In the genomic region with DNA sequence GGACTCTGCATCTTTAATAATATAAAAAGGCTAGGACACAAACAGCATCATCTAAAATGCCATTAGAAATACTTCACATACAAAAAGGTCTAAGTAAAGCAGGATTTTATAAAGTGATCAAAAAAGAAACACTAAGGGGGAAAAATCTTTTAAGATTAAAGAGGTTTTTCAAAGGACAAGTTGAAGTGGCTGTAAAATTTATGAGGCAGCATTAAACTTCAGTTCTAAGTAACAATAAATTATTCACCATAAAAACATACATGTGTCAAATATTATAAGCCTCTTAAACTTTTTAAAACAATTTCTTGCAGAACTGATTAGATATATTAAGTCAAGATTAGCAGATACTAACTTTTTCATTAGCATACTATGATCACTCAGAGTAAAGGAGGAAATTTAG, we compare ENCODE assay signal across 16 cellular contexts. TPM values are rescaled to one million over a fixed set of nuclear protein-coding genes. Genes with fewer than 3 reads are reported as not detected.
DNase-seq lines count a peak whose midpoint lies in the region; ATAC-seq and TF ChIP-seq lines count a peak whose summit lies in the region.
"Had no signal": no experiment of that assay in that cellular context is flagged by ENCODE, and none has a peak within 500 bp of the region (broad histone marks: within the 10 kb centered on the region; RNA-seq: fewer than 3 reads in every experiment).

No MANE protein-coding gene starts in this region.

- H3K4me1 ChIP-seq in left ventricle myocardium inferior, result peaks cover 28% of the 10 kb centered on the region
- peaks cover 9% of the 10 kb centered on the region for H3K4me1 ChIP-seq in HEK293 (ENCODE audit: control insufficient read depth, insufficient read depth, low read length)
- H3K4me1 ChIP-seq: BLaER1 treated with 17β-estradiol and CSF1 and Interleukin-3, amounts not matched to agents 10 nM and 100 nM; Caco-2 had no signal

- ATAC-seq in GM21576 (IDR thresholded peaks at IDR 0.05; ENCODE audit: unreplicated experiment), result no peak
- ATAC-seq: CD8-positive, alpha-beta T cell had no signal

- DNase-seq in left ventricle myocardium inferior (no peak), cardiac septum (ENCODE audit: low spot score) (no peak), LoVo (ENCODE audit: low spot score) (no peak)
- DNase-seq: 8988T; AML-193; Caco-2; Calu3; CD4-positive, alpha-beta T cell; CD8-positive, alpha-beta T cell; DMS79 treated with DMSO at 0.1 percent for 48 hours; GF-D8 had no signal

- TF ChIP-seq CTCF in left ventricle myocardium inferior (IDR thresholded peaks at IDR 0.05; ENCODE audit: borderline replicate concordance) (no peak), HEK293 (tag by site-specific recombination; IDR thresholded peaks at IDR 0.05) (no peak)

- POLR2A ChIA-PET in HEK293 (lab: Yijun Ruan, JAX), result no interaction called here

- no peaks in the 10 kb centered on the region for H3K27me3 ChIP-seq in left ventricle myocardium inferior (ENCODE audit: low read depth)
- H3K27me3 ChIP-seq: BLaER1 treated with 17β-estradiol and CSF1 and Interleukin-3, amounts not matched to agents 10 nM and 100 nM had no signal

- H3K36me3 ChIP-seq in left ventricle myocardium inferior (peaks cover 11% of the 10 kb centered on the region), HEK293 (ENCODE audit: control insufficient read depth in 2 of 2, insufficient read depth in 1 of 2, low read length in 2 of 2) (peaks cover 28 to 36% of the 10 kb centered on the region in 2 experiments)

- CTCF ChIA-PET in HEK293 (lab: Yijun Ruan, JAX), result interaction anchor here (0.7 kb wide), 2 partner anchors 10 to 708 kb away, joined by 5 to 6 read pairs; no protein-coding TSS in a partner anchor

- H3K9me3 ChIP-seq in left ventricle myocardium inferior (replicated peaks) (no peaks in the 10 kb centered on the region), HEK293 (ENCODE audit: control insufficient read depth, insufficient read depth, low read depth, low read length) (no peaks in the 10 kb centered on the region)
- H3K9me3 ChIP-seq: BLaER1 treated with 17β-estradiol and CSF1 and Interleukin-3, amounts not matched to agents 10 nM and 100 nM; Caco-2 had no signal

- H3K4me3 ChIP-seq in left ventricle myocardium inferior (no peak overlapping the region), HEK293 (ENCODE audit: low read depth, low read length) (no peak overlapping the region)
- H3K4me3 ChIP-seq: BLaER1 treated with 17β-estradiol and CSF1 and Interleukin-3, amounts not matched to agents 10 nM and 100 nM had no signal

- intact Hi-C loops in left ventricle myocardium inferior (cut with micrococcal nuclease), result no loop called here
- intact Hi-C loops in cardiac septum (cut with DNase I), result loop anchor here (10.0 kb wide), 1 partner anchor 616 kb away; no protein-coding TSS in a partner anchor

- H3K27ac ChIP-seq in left ventricle myocardium inferior (replicated peaks) (peak overlapping the region; percentile 68), HEK293 (ENCODE audit: extremely low read depth, low read depth, low read length) (no peak overlapping the region)
- H3K27ac ChIP-seq: BLaER1 treated with 17β-estradiol and CSF1 and Interleukin-3, amounts not matched to agents 10 nM and 100 nM; C4-2B had no signal

TF ChIP-seq in HEK293, 187 proteins besides CTCF, POLR2A, EP300 and RAD21:
- TF ChIP-seq OSR2 (tag by site-specific recombination; IDR thresholded peaks at IDR 0.05) (peak; percentile 47; the same call in 1 of the 2 replicates), ZBTB17 (tag by site-specific recombination; IDR thresholded peaks at IDR 0.05) (0 out of 2 replicates have a peak, but pooled peaks have one; percentile 20), ZNF544 (tag by site-specific recombination; IDR thresholded peaks at IDR 0.05) (no peak), ZFP41 (tag by site-specific recombination; IDR thresholded peaks at IDR 0.05; ENCODE audit: borderline replicate concordance) (no peak), ZNF776 (tag by site-specific recombination; IDR thresholded peaks at IDR 0.05; ENCODE audit: borderline replicate concordance) (no peak), FEZF1 (tag by site-specific recombination; IDR thresholded peaks at IDR 0.05) (peak; percentile 61)
- TF ChIP-seq, protein P1, sequence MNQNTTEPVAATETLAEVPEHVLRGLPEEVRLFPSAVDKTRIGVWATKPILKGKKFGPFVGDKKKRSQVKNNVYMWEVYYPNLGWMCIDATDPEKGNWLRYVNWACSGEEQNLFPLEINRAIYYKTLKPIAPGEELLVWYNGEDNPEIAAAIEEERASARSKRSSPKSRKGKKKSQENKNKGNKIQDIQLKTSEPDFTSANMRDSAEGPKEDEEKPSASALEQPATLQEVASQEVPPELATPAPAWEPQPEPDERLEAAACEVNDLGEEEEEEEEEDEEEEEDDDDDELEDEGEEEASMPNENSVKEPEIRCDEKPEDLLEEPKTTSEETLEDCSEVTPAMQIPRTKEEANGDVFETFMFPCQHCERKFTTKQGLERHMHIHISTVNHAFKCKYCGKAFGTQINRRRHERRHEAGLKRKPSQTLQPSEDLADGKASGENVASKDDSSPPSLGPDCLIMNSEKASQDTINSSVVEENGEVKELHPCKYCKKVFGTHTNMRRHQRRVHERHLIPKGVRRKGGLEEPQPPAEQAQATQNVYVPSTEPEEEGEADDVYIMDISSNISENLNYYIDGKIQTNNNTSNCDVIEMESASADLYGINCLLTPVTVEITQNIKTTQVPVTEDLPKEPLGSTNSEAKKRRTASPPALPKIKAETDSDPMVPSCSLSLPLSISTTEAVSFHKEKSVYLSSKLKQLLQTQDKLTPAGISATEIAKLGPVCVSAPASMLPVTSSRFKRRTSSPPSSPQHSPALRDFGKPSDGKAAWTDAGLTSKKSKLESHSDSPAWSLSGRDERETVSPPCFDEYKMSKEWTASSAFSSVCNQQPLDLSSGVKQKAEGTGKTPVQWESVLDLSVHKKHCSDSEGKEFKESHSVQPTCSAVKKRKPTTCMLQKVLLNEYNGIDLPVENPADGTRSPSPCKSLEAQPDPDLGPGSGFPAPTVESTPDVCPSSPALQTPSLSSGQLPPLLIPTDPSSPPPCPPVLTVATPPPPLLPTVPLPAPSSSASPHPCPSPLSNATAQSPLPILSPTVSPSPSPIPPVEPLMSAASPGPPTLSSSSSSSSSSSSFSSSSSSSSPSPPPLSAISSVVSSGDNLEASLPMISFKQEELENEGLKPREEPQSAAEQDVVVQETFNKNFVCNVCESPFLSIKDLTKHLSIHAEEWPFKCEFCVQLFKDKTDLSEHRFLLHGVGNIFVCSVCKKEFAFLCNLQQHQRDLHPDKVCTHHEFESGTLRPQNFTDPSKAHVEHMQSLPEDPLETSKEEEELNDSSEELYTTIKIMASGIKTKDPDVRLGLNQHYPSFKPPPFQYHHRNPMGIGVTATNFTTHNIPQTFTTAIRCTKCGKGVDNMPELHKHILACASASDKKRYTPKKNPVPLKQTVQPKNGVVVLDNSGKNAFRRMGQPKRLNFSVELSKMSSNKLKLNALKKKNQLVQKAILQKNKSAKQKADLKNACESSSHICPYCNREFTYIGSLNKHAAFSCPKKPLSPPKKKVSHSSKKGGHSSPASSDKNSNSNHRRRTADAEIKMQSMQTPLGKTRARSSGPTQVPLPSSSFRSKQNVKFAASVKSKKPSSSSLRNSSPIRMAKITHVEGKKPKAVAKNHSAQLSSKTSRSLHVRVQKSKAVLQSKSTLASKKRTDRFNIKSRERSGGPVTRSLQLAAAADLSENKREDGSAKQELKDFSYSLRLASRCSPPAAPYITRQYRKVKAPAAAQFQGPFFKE (tag by site-specific recombination; IDR thresholded peaks at IDR 0.05; ENCODE audit: borderline replicate concordance), result no peak
- TF ChIP-seq, protein P2, sequence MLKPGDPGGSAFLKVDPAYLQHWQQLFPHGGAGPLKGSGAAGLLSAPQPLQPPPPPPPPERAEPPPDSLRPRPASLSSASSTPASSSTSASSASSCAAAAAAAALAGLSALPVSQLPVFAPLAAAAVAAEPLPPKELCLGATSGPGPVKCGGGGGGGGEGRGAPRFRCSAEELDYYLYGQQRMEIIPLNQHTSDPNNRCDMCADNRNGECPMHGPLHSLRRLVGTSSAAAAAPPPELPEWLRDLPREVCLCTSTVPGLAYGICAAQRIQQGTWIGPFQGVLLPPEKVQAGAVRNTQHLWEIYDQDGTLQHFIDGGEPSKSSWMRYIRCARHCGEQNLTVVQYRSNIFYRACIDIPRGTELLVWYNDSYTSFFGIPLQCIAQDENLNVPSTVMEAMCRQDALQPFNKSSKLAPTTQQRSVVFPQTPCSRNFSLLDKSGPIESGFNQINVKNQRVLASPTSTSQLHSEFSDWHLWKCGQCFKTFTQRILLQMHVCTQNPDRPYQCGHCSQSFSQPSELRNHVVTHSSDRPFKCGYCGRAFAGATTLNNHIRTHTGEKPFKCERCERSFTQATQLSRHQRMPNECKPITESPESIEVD (tag by site-specific recombination; IDR thresholded peaks at IDR 0.05), result peak; percentile 84

RNA-seq across cellular contexts. Expression of a gene that starts 20.8 kb away (rescaled TPM):
- total RNA-seq in left ventricle myocardium inferior (14.5 TPM), cardiac septum (19.6 TPM)

RNA-seq across cellular contexts. Expression of a gene that starts 58.0 kb away (rescaled TPM):
- total RNA-seq in left ventricle myocardium inferior (not detected), cardiac septum (not detected)
- total RNA-seq: B cell; Calu3; CD4-positive, alpha-beta T cell; CD8-positive, alpha-beta T cell had no signal
